In the genomic region with DNA sequence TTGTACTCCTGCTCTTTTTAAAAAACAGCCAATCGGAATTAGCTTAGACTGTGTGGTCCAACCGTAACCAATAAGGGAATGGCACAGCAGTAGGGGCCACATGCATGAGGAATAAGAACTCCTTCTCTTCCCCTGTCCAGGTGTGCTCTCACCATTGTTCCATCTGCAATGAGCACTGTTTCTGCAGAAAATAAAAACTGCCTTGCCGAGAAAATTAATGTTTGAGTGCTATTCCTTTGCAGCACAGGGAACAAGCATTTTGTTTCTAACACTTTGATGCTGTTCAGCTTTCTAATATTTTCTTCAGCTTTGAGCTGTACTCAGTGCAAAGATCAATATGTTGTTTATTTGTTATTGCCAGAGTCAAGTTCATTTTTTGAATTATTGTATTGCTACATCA, we compare ENCODE assay signal across 1 cellular context.
TF ChIP-seq lines count a peak whose summit lies in the region.

No MANE protein-coding gene starts in this region.

TF ChIP-seq in K562, 482 proteins besides CTCF, POLR2A, EP300 and RAD21 (continued from another document):
- TF ChIP-seq, protein P1, sequence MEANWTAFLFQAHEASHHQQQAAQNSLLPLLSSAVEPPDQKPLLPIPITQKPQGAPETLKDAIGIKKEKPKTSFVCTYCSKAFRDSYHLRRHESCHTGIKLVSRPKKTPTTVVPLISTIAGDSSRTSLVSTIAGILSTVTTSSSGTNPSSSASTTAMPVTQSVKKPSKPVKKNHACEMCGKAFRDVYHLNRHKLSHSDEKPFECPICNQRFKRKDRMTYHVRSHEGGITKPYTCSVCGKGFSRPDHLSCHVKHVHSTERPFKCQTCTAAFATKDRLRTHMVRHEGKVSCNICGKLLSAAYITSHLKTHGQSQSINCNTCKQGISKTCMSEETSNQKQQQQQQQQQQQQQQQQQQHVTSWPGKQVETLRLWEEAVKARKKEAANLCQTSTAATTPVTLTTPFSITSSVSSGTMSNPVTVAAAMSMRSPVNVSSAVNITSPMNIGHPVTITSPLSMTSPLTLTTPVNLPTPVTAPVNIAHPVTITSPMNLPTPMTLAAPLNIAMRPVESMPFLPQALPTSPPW (CRISPR knock-in tag; IDR thresholded peaks at IDR 0.05), result no peak
- TF ChIP-seq MYC (IDR thresholded peaks at IDR 0.05; ENCODE audit: low read depth, low read length) (no peak), MYC (CRISPR knock-in tag; IDR thresholded peaks at IDR 0.05; ENCODE audit: borderline replicate concordance, low read depth) (no peak), IRF9 (tag; IDR thresholded peaks at IDR 0.05) (no peak), EHMT2 (IDR thresholded peaks at IDR 0.05) (no peak), XRCC3 (IDR thresholded peaks at IDR 0.05) (peak; percentile 91), THAP7 (CRISPR knock-in tag; IDR thresholded peaks at IDR 0.05) (no peak), ZC3H11A (IDR thresholded peaks at IDR 0.05; ENCODE audit: low read depth, low read length) (no peak), TRIM28 (IDR thresholded peaks at IDR 0.05) (peak; percentile 97), PML (IDR thresholded peaks at IDR 0.05; ENCODE audit: low read length) (no peak), FIP1L1 (IDR thresholded peaks at IDR 0.05; ENCODE audit: low read depth, low read length, poor library complexity, severe bottlenecking) (no peak), MAFK (IDR thresholded peaks at IDR 0.05; ENCODE audit: low read length) (no peak), KLF10 (CRISPR knock-in tag; IDR thresholded peaks at IDR 0.05) (no peak), GATAD2B (IDR thresholded peaks at IDR 0.05; ENCODE audit: borderline replicate concordance) (no peak), SMARCE1 (IDR thresholded peaks at IDR 0.05) (no peak), OTX1 (CRISPR knock-in tag; IDR thresholded peaks at IDR 0.05) (no peak), EZH2 (IDR thresholded peaks at IDR 0.05; ENCODE audit: borderline replicate concordance, low read depth, low read length) (no peak), POLR2AphosphoS2 (IDR thresholded peaks at IDR 0.05; ENCODE audit: low read length) (no peak), ZNF41 (CRISPR knock-in tag; conservative IDR thresholded peaks at IDR 0.05) (no peak), CBX3 (IDR thresholded peaks at IDR 0.05; ENCODE audit: borderline replicate concordance in 1 of 2, low read length in 2 of 2) (peak in 1 of 2 experiments; percentile 99; a peak in 2 of 3 replicates), TRIM24 (IDR thresholded peaks at IDR 0.05) (peak in 1 of 2 experiments; percentile 62; a peak in 2 of 4 replicates), CHD4 (IDR thresholded peaks at IDR 0.05; ENCODE audit: insufficient read depth, insufficient replicate concordance, low read depth, low read length, poor library complexity, severe bottlenecking) (no peak), TGIF2 (CRISPR knock-in tag; IDR thresholded peaks at IDR 0.05) (no peak), ZKSCAN8 (CRISPR knock-in tag; IDR thresholded peaks at IDR 0.05) (no peak), RBM39 (optimal IDR thresholded peaks at IDR 0.05; ENCODE audit: low read depth, low read length) (no peak), ZNF280A (IDR thresholded peaks at IDR 0.05; ENCODE audit: low read depth, partially characterized antibody) (peak; percentile 97), ZEB2 (IDR thresholded peaks at IDR 0.05) (peak; percentile 65), NFXL1 (CRISPR knock-in tag; IDR thresholded peaks at IDR 0.05) (no peak), NBN (IDR thresholded peaks at IDR 0.05; ENCODE audit: low read depth) (no peak), HDGF (IDR thresholded peaks at IDR 0.05) (no peak), CBX5 (IDR thresholded peaks at IDR 0.05; ENCODE audit: borderline replicate concordance, low read depth) (peak; percentile 93), CBX1 (IDR thresholded peaks at IDR 0.05; ENCODE audit: low read depth) (peak; percentile 82; the same call in 1 of the 2 replicates)
- TF ChIP-seq, protein P2, sequence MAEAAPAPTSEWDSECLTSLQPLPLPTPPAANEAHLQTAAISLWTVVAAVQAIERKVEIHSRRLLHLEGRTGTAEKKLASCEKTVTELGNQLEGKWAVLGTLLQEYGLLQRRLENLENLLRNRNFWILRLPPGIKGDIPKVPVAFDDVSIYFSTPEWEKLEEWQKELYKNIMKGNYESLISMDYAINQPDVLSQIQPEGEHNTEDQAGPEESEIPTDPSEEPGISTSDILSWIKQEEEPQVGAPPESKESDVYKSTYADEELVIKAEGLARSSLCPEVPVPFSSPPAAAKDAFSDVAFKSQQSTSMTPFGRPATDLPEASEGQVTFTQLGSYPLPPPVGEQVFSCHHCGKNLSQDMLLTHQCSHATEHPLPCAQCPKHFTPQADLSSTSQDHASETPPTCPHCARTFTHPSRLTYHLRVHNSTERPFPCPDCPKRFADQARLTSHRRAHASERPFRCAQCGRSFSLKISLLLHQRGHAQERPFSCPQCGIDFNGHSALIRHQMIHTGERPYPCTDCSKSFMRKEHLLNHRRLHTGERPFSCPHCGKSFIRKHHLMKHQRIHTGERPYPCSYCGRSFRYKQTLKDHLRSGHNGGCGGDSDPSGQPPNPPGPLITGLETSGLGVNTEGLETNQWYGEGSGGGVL (CRISPR knock-in tag; IDR thresholded peaks at IDR 0.05), result no peak
- TF ChIP-seq, protein P3, sequence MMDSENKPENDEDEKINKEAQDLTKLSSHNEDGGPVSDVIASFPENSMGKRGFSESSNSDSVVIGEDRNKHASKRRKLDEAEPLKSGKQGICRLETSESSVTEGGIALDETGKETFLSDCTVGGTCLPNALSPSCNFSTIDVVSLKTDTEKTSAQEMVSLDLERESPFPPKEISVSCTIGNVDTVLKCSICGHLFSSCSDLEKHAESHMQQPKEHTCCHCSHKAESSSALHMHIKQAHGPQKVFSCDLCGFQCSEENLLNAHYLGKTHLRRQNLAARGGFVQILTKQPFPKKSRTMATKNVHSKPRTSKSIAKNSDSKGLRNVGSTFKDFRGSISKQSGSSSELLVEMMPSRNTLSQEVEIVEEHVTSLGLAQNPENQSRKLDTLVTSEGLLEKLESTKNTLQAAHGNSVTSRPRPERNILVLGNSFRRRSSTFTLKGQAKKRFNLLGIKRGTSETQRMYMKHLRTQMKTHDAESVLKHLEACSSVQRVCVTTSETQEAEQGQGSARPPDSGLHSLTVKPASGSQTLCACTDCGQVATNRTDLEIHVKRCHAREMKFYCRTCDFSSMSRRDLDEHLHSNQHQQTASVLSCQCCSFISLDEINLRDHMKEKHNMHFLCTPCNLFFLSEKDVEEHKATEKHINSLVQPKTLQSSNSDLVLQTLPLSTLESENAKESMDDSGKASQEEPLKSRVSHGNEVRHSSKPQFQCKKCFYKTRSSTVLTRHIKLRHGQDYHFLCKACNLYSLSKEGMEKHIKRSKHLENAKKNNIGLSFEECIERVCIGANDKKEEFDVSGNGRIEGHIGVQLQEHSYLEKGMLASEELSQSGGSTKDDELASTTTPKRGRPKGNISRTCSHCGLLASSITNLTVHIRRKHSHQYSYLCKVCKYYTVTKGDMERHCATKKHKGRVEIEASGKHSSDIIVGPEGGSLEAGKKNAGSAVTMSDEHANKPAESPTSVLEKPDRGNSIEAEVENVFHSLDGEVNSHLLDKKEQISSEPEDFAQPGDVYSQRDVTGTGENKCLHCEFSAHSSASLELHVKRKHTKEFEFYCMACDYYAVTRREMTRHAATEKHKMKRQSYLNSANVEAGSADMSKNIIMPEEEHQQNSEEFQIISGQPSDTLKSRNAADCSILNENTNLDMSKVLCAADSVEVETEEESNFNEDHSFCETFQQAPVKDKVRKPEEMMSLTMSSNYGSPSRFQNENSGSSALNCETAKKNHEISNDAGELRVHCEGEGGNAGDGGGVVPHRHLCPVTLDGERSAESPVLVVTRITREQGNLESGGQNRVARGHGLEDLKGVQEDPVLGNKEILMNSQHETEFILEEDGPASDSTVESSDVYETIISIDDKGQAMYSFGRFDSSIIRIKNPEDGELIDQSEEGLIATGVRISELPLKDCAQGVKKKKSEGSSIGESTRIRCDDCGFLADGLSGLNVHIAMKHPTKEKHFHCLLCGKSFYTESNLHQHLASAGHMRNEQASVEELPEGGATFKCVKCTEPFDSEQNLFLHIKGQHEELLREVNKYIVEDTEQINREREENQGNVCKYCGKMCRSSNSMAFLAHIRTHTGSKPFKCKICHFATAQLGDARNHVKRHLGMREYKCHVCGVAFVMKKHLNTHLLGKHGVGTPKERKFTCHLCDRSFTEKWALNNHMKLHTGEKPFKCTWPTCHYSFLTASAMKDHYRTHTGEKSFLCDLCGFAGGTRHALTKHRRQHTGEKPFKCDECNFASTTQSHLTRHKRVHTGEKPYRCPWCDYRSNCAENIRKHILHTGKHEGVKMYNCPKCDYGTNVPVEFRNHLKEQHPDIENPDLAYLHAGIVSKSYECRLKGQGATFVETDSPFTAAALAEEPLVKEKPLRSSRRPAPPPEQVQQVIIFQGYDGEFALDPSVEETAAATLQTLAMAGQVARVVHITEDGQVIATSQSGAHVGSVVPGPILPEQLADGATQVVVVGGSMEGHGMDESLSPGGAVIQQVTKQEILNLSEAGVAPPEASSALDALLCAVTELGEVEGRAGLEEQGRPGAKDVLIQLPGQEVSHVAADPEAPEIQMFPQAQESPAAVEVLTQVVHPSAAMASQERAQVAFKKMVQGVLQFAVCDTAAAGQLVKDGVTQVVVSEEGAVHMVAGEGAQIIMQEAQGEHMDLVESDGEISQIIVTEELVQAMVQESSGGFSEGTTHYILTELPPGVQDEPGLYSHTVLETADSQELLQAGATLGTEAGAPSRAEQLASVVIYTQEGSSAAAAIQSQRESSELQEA (IDR thresholded peaks at IDR 0.05; ENCODE audit: low read depth), result no peak
- TF ChIP-seq, protein P4, sequence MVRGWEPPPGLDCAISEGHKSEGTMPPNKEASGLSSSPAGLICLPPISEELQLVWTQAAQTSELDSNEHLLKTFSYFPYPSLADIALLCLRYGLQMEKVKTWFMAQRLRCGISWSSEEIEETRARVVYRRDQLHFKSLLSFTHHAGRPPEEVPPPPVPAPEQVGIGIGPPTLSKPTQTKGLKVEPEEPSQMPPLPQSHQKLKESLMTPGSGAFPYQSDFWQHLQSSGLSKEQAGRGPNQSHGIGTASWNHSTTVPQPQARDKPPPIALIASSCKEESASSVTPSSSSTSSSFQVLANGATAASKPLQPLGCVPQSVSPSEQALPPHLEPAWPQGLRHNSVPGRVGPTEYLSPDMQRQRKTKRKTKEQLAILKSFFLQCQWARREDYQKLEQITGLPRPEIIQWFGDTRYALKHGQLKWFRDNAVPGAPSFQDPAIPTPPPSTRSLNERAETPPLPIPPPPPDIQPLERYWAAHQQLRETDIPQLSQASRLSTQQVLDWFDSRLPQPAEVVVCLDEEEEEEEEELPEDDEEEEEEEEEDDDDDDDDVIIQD (CRISPR knock-in tag; IDR thresholded peaks at IDR 0.05), result no peak
